ENCODE assay signal across 14 cellular contexts in genomic region chr21:33825898-33826297, GRCh38.
DNase-seq lines count a peak whose midpoint lies in the region; TF ChIP-seq lines count a peak whose summit lies in the region.
"Had no signal": no experiment of that assay in that cellular context is flagged by ENCODE, and none has a peak within 500 bp of the region (broad histone marks: within the 10 kb centered on the region; RNA-seq: fewer than 3 reads in every experiment).

No MANE protein-coding gene starts in this region.

- peak overlapping the region; percentile 16; the same call in 1 of the 2 replicates for H3K27ac ChIP-seq in GM23248
- H3K27ac ChIP-seq in subcutaneous abdominal adipose tissue (ENCODE audit: low read depth, low read length): peak overlapping the region; percentile 74
- no peak overlapping the region for H3K27ac ChIP-seq in mesendoderm (ENCODE audit: low read depth, low read length)

- H2AK5ac ChIP-seq in mesendoderm (ENCODE audit: low read length): no peak overlapping the region

- H3K27me3 ChIP-seq in GM23248 (replicated peaks; ENCODE audit: insufficient read depth) (no peaks in the 10 kb centered on the region), subcutaneous abdominal adipose tissue (ENCODE audit: control insufficient read depth in 5 of 5, insufficient read depth in 4 of 5, low read length in 5 of 5) (no peaks in the 10 kb centered on the region), mesendoderm (ENCODE audit: insufficient read depth, low read length, poor library complexity) (no peaks in the 10 kb centered on the region)
- H3K27me3 ChIP-seq: ovary had no signal

- H3K9me2 ChIP-seq in GM23248 (ENCODE audit: insufficient read depth): no peaks in the 10 kb centered on the region

- H3K56ac ChIP-seq in mesendoderm (ENCODE audit: low read length): no peak overlapping the region

- H3K79me1 ChIP-seq in mesendoderm (ENCODE audit: low read length): no peaks in the 10 kb centered on the region

- H3K9ac ChIP-seq in GM23248 (peak overlapping the region; percentile 11), subcutaneous abdominal adipose tissue (ENCODE audit: low read length in 5 of 5) (peak overlapping the region in 2 of 5 donors; percentile 6 to 49), mesendoderm (ENCODE audit: low read length) (no peak overlapping the region)

- H4K20me1 ChIP-seq in GM23248 (ENCODE audit: insufficient read depth): no peaks in the 10 kb centered on the region

- no peak overlapping the region for H3K4ac ChIP-seq in mesendoderm (ENCODE audit: low read depth, low read length)

- DNase-seq in GM23248: peak; percentile 72
- peak; percentile 18 to 64 for DNase-seq in cardiac fibroblast (ENCODE audit: low read depth in 2 of 2)
- peak; percentile 12 for DNase-seq in kidney glomerular epithelial cell (lab: John Stamatoyannopoulos, UW)
- no peak for DNase-seq in NK-92 treated with Interleukin-12 subunit alpha and Interleukin-12 subunit beta, amount 100 ng/mL, for 24 hours (lab: John Stamatoyannopoulos, UW)
- no peak for DNase-seq in HuH-7.5 (ENCODE audit: low spot score)
- no peak for DNase-seq in activated naive CD4-positive, alpha-beta T cell treated with Interleukin-2 at 50 U/mL for 16 hours
- no peak for DNase-seq in mesendoderm
- DNase-seq: activated CD4-positive, alpha-beta T cell treated with anti-CD3 and anti-CD28 coated beads for 1 hour; activated T-cell treated with anti-CD3 and anti-CD28 coated beads, Interleukin-2, amount 50 U/mL, for 4 hours; H9; stimulated activated CD4-positive, alpha-beta T cell treated with anti-CD3 and anti-CD28 coated beads, Interleukin-1b, Interleukin-23, amount 100 ng/mL, for 48 hours; T-helper 1 cell had no signal

- TF ChIP-seq CTCF in cardiac fibroblast (IDR thresholded peaks at IDR 0.05; ENCODE audit: low read depth, low read length): no peak

- H2BK5ac ChIP-seq in mesendoderm (ENCODE audit: low read length): no peak overlapping the region

- peak overlapping the region; percentile 66 for H3K4me2 ChIP-seq in GM23248 (ENCODE audit: unreplicated experiment)
- no peak overlapping the region for H3K4me2 ChIP-seq in mesendoderm (ENCODE audit: low read length)

- H3K4me1 ChIP-seq in GM23248 (ENCODE audit: insufficient read depth): peaks cover 24% of the 10 kb centered on the region
- peaks cover 10 to 88% (median 67%) of the 10 kb centered on the region in 5 donors for H3K4me1 ChIP-seq in subcutaneous abdominal adipose tissue (ENCODE audit: control insufficient read depth in 5 of 5, insufficient read depth in 5 of 5, low read length in 5 of 5)
- no peaks in the 10 kb centered on the region for H3K4me1 ChIP-seq in mesendoderm (ENCODE audit: control insufficient read depth, low read depth, low read length)

- H3F3A ChIP-seq in GM23248 (ENCODE audit: insufficient read depth): peaks cover 10% of the 10 kb centered on the region; the same call in 1 of the 2 replicates

- no peak overlapping the region for H2BK15ac ChIP-seq in mesendoderm (replicated peaks; ENCODE audit: low read depth)

- in situ Hi-C loops in GM23248 (cut with MboI): no loop called here

- H2BK120ac ChIP-seq in mesendoderm (ENCODE audit: low read depth, low read length): no peak overlapping the region

- 4 to 8% methylated on average over 2 of the region's 2 CpGs for WGBS in GM23248 (ENCODE audit: low coverage in 1 of 2, low lambda C conversion rate in 2 of 2, missing lambda C conversion rate in 2 of 2), 2 experiments
- WGBS in mesendoderm (ENCODE audit: extremely low coverage, insufficient coverage, low lambda C conversion rate): no CpG with 5 or more reads among the region's 2 CpGs

- no peak overlapping the region for H3K23ac ChIP-seq in mesendoderm (ENCODE audit: low read length)

- H4K8ac ChIP-seq in mesendoderm (ENCODE audit: low read depth, low read length): no peak overlapping the region

- no peak overlapping the region for H4K5ac ChIP-seq in mesendoderm (ENCODE audit: low read length)

- no peak overlapping the region for H3K18ac ChIP-seq in mesendoderm (ENCODE audit: low read length)

- H2AFZ ChIP-seq in GM23248: no peak overlapping the region

- 0 out of 2 replicates have a peak, but pooled peaks cover 11% of the 10 kb centered on the region for H3K36me3 ChIP-seq in GM23248 (ENCODE audit: low read depth)
- peaks cover 10 to 31% (median 24%) of the 10 kb centered on the region in 5 donors for H3K36me3 ChIP-seq in subcutaneous abdominal adipose tissue (ENCODE audit: control insufficient read depth in 5 of 5, insufficient read depth in 5 of 5, low read length in 5 of 5)
- no peaks in the 10 kb centered on the region for H3K36me3 ChIP-seq in mesendoderm (ENCODE audit: control insufficient read depth, insufficient read depth, low read length)
- H3K36me3 ChIP-seq: ovary had no signal

- H3K79me2 ChIP-seq in GM23248 (ENCODE audit: insufficient read depth): no peaks in the 10 kb centered on the region
- no peaks in the 10 kb centered on the region for H3K79me2 ChIP-seq in mesendoderm (ENCODE audit: control insufficient read depth, insufficient read depth, low read length)

- 0 out of 2 replicates have a peak overlapping the region, but pooled peaks have one; percentile 3 for H3K4me3 ChIP-seq in GM23248
- no peak overlapping the region for H3K4me3 ChIP-seq in cardiac fibroblast (replicated peaks in 1 of 2; ENCODE audit: low read depth in 2 of 2, low read length in 2 of 2)
- no peak overlapping the region for H3K4me3 ChIP-seq in subcutaneous abdominal adipose tissue (ENCODE audit: low read depth in 1 of 5, low read length in 5 of 5)
- H3K4me3 ChIP-seq in mesendoderm (ENCODE audit: low read length): no peak overlapping the region
- H3K4me3 ChIP-seq: ovary had no signal

- H3K9me3 ChIP-seq in GM23248 (ENCODE audit: low read depth) (no peaks in the 10 kb centered on the region), subcutaneous abdominal adipose tissue (ENCODE audit: control insufficient read depth in 5 of 5, low read length in 5 of 5) (no peaks in the 10 kb centered on the region)
- H3K9me3 ChIP-seq: ovary had no signal

Comparison
In these comparisons a context has a peak if more than half of its experiments do, and no peak if none do; other contexts are left out.
1. DNase-seq: peak in GM23248 (single experiment), cardiac fibroblast (2 of 2) and kidney glomerular epithelial cell (single experiment); none in NK-92 treated with Interleukin-12 subunit alpha and Interleukin-12 subunit beta, amount 100 ng/mL, for 24 hours (single experiment), HuH-7.5 (single experiment), activated naive CD4-positive, alpha-beta T cell treated with Interleukin-2 at 50 U/mL for 16 hours (single experiment) and mesendoderm (single experiment).